In the genomic region with DNA sequence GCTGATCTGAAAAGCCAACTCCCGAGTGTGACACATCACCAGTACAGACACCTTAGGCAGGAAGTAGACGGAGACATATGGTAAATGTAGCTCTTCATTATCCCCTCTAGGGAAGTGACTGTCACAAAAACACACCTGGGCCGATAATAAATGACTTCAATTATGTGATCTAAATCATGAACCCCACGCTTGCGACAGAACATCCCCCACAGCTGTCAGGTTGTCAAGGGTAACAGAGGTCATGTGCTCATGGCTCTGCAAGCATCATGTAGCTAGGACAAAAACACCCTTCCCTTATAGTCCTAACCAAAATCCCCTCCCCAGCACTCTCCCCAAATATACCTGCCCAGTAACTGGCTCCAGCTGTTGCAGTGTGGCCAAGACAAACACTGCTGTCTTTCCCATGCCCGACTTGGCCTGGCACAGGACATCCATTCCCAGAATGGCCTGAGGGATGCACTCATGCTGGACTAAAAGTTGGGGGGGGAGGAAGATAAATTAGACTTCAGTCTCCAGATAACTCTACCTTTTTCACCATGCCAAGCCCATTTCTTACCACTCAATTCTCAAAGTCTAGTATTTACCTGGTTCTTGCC, we compare ENCODE assay signal across 11 cellular contexts. TPM values are rescaled to one million over a fixed set of nuclear protein-coding genes. Genes with fewer than 3 reads are reported as not detected.
DNase-seq lines count a peak whose midpoint lies in the region; ATAC-seq, FAIRE-seq and TF ChIP-seq lines count a peak whose summit lies in the region.
"Had no signal": no experiment of that assay in that cellular context is flagged by ENCODE, and none has a peak within 500 bp of the region (broad histone marks: within the 10 kb centered on the region; RNA-seq: fewer than 3 reads in every experiment).

No MANE protein-coding gene starts in this region.

- H3K4me3 Mint-ChIP-seq in CD4-positive, CD25-positive, alpha-beta regulatory T cell: peak overlapping the region; percentile 97 to 98 (median 98)
- peak overlapping the region; percentile 96 to 99 (median 98) for H3K4me3 Mint-ChIP-seq in naive thymus-derived CD8-positive, alpha-beta T cell

- H3K4me1 ChIP-seq in CD4-positive, CD25-positive, alpha-beta regulatory T cell (ENCODE audit: control insufficient read depth, insufficient read depth, low read length, poor library complexity, severe bottlenecking): peaks cover 49% of the 10 kb centered on the region

- no peaks in the 10 kb centered on the region for H3K27me3 ChIP-seq in CD4-positive, CD25-positive, alpha-beta regulatory T cell (ENCODE audit: control insufficient read depth, insufficient read depth, low read length)
- H3K27me3 ChIP-seq: adrenal gland had no signal

- peaks cover 53% of the 10 kb centered on the region for H3K36me3 Mint-ChIP-seq in CD4-positive, CD25-positive, alpha-beta regulatory T cell
- peaks cover 14 to 68% (median 33%) of the 10 kb centered on the region in 3 donors for H3K36me3 Mint-ChIP-seq in naive thymus-derived CD8-positive, alpha-beta T cell

- H3K27ac ChIP-seq in CD4-positive, CD25-positive, alpha-beta regulatory T cell (ENCODE audit: insufficient read depth, low read length, poor library complexity, severe bottlenecking): peak overlapping the region; percentile 96
- H3K27ac ChIP-seq in coronary artery: no peak overlapping the region

- no peaks in the 10 kb centered on the region for H3K27me3 Mint-ChIP-seq in CD4-positive, CD25-positive, alpha-beta regulatory T cell
- H3K27me3 Mint-ChIP-seq in naive thymus-derived CD8-positive, alpha-beta T cell: no peaks in the 10 kb centered on the region

- no peak for FAIRE-seq in urothelium cell line (lab: Jason Lieb, UNC)
- FAIRE-seq: RCC 7860 had no signal

- TF ChIP-seq POLR2A in NB4 (IDR thresholded peaks at IDR 0.05; ENCODE audit: extremely low read depth, insufficient read length): no peak

- H3K27ac Mint-ChIP-seq in CD4-positive, CD25-positive, alpha-beta regulatory T cell: peak overlapping the region; percentile 44 to 100 (median 99)
- H3K27ac Mint-ChIP-seq in naive thymus-derived CD8-positive, alpha-beta T cell: peak overlapping the region; percentile 84 to 100 (median 99)

- peak in 1 of 3 donors; percentile 35 for DNase-seq in CD4-positive, CD25-positive, alpha-beta regulatory T cell
- no peak for DNase-seq in NB4 (ENCODE audit: low read depth)
- no peak for DNase-seq in coronary artery (ENCODE audit: low spot score)
- DNase-seq in naive thymus-derived CD8-positive, alpha-beta T cell: peak in 2 of 10 donors; percentile 26 to 31
- DNase-seq in DMS53 treated with DMSO at 0.1 percent for 48 hours (lab: John Stamatoyannopoulos, UW; ENCODE audit: unreplicated experiment): no peak
- DNase-seq in urothelium cell line (ENCODE audit: low spot score): no peak
- DNase-seq: stimulated activated CD4-positive, alpha-beta T cell treated with anti-CD3 and anti-CD28 coated beads, Interleukin-1b, Interleukin-23, amount 100 ng/mL, for 48 hours had no signal

- no peak for ATAC-seq in CD4-positive, CD25-positive, alpha-beta regulatory T cell (ENCODE audit: low read depth in 2 of 2)
- no peak for ATAC-seq in naive thymus-derived CD8-positive, alpha-beta T cell
- ATAC-seq in HG03521 (IDR thresholded peaks at IDR 0.05; ENCODE audit: unreplicated experiment) (no peak), HG02798 (IDR thresholded peaks at IDR 0.05; ENCODE audit: poor library complexity, unreplicated experiment) (no peak)

- TF ChIP-seq CTCF in NB4 (IDR thresholded peaks at IDR 0.05; ENCODE audit: low read depth, low read length) (no peak), coronary artery (IDR thresholded peaks at IDR 0.05) (no peak)

- H3K4me1 Mint-ChIP-seq in CD4-positive, CD25-positive, alpha-beta regulatory T cell: peaks cover 13 to 69% (median 48%) of the 10 kb centered on the region in 4 donors
- peaks cover 28 to 68% (median 58%) of the 10 kb centered on the region in 4 donors for H3K4me1 Mint-ChIP-seq in naive thymus-derived CD8-positive, alpha-beta T cell

- H3K9me3 ChIP-seq in CD4-positive, CD25-positive, alpha-beta regulatory T cell (ENCODE audit: control insufficient read depth in 2 of 2, low read length in 2 of 2): no peaks in the 10 kb centered on the region
- H3K9me3 ChIP-seq: adrenal gland had no signal

- H3K9me3 Mint-ChIP-seq in CD4-positive, CD25-positive, alpha-beta regulatory T cell: peaks cover 0 to 3% (median 0%) of the 10 kb centered on the region in 7 donors
- H3K9me3 Mint-ChIP-seq in naive thymus-derived CD8-positive, alpha-beta T cell: no peaks in the 10 kb centered on the region

- H3K36me3 ChIP-seq in CD4-positive, CD25-positive, alpha-beta regulatory T cell (ENCODE audit: control insufficient read depth, insufficient read depth, low read length): peaks cover 64% of the 10 kb centered on the region

- H3K4me3 ChIP-seq in CD4-positive, CD25-positive, alpha-beta regulatory T cell (ENCODE audit: low read depth, low read length): peak overlapping the region; percentile 98
- H3K4me3 ChIP-seq in NB4 (ENCODE audit: low read depth, low read length) (peak overlapping the region; percentile 92), coronary artery (peak overlapping the region; percentile 68)

- POLR2A ChIA-PET in naive thymus-derived CD8-positive, alpha-beta T cell (lab: Charles Lee): interaction anchor here (1.0 to 5.3 kb wide), 3 partner anchors 10 to 44 kb away, joined by 3 to 80 read pairs (median 5); a partner anchor contains a TSS

RNA-seq across cellular contexts. Expression of a gene that starts 2.9 kb away (rescaled TPM):
- 603 TPM for total RNA-seq in CD4-positive, CD25-positive, alpha-beta regulatory T cell
- polyA plus RNA-seq in CD4-positive, CD25-positive, alpha-beta regulatory T cell: 100 to 1,000 TPM; 105 to 116 (median 110) TPM
- 100 to 1,000 TPM; 679 to 768 TPM for total RNA-seq in naive thymus-derived CD8-positive, alpha-beta T cell
- polyA plus RNA-seq in naive thymus-derived CD8-positive, alpha-beta T cell: 100 to 1,000 TPM in 1 of 3 donors, 10 to 100 TPM in 2; 53.6 to 104 (median 96.0) TPM

RNA-seq across cellular contexts. Expression of a gene that starts 7.5 kb away (rescaled TPM):
- 3.9 TPM for total RNA-seq in CD4-positive, CD25-positive, alpha-beta regulatory T cell
- polyA plus RNA-seq in CD4-positive, CD25-positive, alpha-beta regulatory T cell: 1 to 10 TPM; 1.1 to 1.8 (median 1.3) TPM
- 1 to 10 TPM; 7.9 TPM for total RNA-seq in naive thymus-derived CD8-positive, alpha-beta T cell
- polyA plus RNA-seq in naive thymus-derived CD8-positive, alpha-beta T cell: under 1 TPM in 2 of 3 donors, not detected in 1; 0.55 to 0.56 TPM

RNA-seq across cellular contexts. Expression of a gene that starts 8.5 kb away (rescaled TPM):
- 4.6 TPM for total RNA-seq in CD4-positive, CD25-positive, alpha-beta regulatory T cell
- 1 to 10 TPM; 4.7 to 9.4 (median 6.9) TPM for polyA plus RNA-seq in CD4-positive, CD25-positive, alpha-beta regulatory T cell
- 10 to 100 TPM; 14.1 to 15.2 TPM for total RNA-seq in naive thymus-derived CD8-positive, alpha-beta T cell
- polyA plus RNA-seq in naive thymus-derived CD8-positive, alpha-beta T cell: 10 to 100 TPM in 1 of 3 donors, 1 to 10 TPM in 2; 8.4 to 10.0 (median 8.5) TPM

RNA-seq across cellular contexts. Expression of a gene that starts 10.1 kb away (rescaled TPM):
- not detected for total RNA-seq in CD4-positive, CD25-positive, alpha-beta regulatory T cell
- not detected for polyA plus RNA-seq in CD4-positive, CD25-positive, alpha-beta regulatory T cell
- total RNA-seq in naive thymus-derived CD8-positive, alpha-beta T cell: not detected
- polyA plus RNA-seq in naive thymus-derived CD8-positive, alpha-beta T cell: not detected
- total RNA-seq: adrenal gland had no signal
- polyA plus RNA-seq: adrenal gland had no signal

RNA-seq across cellular contexts. Expression of a gene that starts 33.2 kb away (rescaled TPM):
- 15.6 TPM for total RNA-seq in CD4-positive, CD25-positive, alpha-beta regulatory T cell
- 10 to 100 TPM; 12.8 to 20.0 (median 13.9) TPM for polyA plus RNA-seq in CD4-positive, CD25-positive, alpha-beta regulatory T cell
- total RNA-seq in naive thymus-derived CD8-positive, alpha-beta T cell: 10 to 100 TPM; 14.3 to 16.2 TPM
- polyA plus RNA-seq in naive thymus-derived CD8-positive, alpha-beta T cell: 10 to 100 TPM; 11.0 to 40.1 (median 29.9) TPM
